ENCODE assay signal across 8 cellular contexts in the genomic region with DNA sequence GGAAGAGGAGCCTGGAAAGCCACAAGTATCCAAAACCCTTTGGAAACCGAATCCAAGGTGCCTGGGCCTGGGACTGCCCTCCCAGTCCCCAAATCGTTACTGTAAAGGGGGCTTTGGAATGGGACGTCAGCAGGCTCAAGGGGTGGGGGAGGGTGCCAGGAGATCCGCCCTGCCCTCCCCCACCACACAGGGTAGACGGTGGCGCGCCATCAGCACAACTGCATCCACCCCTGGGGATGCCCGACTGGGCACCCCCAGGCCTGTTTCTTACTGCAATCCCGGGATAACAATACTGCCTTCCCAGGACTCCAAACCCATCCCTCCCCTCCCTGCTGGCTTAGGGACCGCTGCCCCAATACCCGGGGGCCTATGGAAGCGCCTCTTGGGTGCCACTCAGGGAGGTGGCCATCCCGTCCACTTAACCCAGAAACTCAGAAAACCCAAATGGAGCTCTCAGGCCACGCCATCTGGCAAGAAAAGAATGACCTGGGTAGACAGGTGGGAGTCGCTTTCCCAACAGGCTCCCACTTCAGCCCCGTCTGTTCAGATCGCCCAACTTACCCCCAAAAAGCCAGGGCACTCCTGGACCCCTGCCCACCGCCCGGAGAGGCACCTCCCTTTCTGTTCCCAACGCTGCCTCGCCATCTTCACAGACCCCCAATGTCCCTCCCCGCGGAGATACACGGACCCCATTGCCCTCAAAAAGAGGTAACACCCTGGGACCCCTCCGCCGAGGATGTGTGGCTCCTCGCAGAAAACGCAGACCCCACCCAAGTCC. TPM values are rescaled to one million over a fixed set of nuclear protein-coding genes. Genes with fewer than 3 reads are reported as not detected.
DNase-seq lines count a peak whose midpoint lies in the region; ATAC-seq and TF ChIP-seq lines count a peak whose summit lies in the region.

No MANE protein-coding gene starts in this region.

- WGBS in iPS DF 6.9 (ENCODE audit: insufficient coverage, insufficient read length), result no CpG with 5 or more reads among the region's 28 CpGs
- WGBS in lower leg skin, 2 donors, result 49 to 55% methylated on average over 28 of the region's 28 CpGs

- H3K27ac ChIP-seq in iPS DF 6.9 (ENCODE audit: low read length) (no peak overlapping the region), subcutaneous abdominal adipose tissue (ENCODE audit: low read depth, low read length) (no peak overlapping the region)

- ATAC-seq in activated CD8-positive, alpha-beta memory T cell treated with anti-CD3 and anti-CD28 coated beads, Interleukin-2, amount 10 ng/mL, durations not matched to agents 7 days and 5 days, result no peak
- no peak for ATAC-seq in GM19351 (IDR thresholded peaks at IDR 0.05; ENCODE audit: unreplicated experiment)

- TF ChIP-seq CTCF in lower leg skin (IDR thresholded peaks at IDR 0.05), result no peak

- TF ChIP-seq POLR2A in lower leg skin (IDR thresholded peaks at IDR 0.05), result no peak

- H3K9me3 Mint-ChIP-seq in activated CD8-positive, alpha-beta memory T cell treated with anti-CD3 and anti-CD28 coated beads, Interleukin-2, amount 10 ng/mL, durations not matched to agents 7 days and 5 days (ENCODE audit: low read depth), result no peaks in the 10 kb centered on the region
- H3K9me3 Mint-ChIP-seq in activated CD4-positive, alpha-beta memory T cell treated with anti-CD3 and anti-CD28 coated beads, Interleukin-2, amount 10 ng/mL, durations not matched to agents 7 days and 5 days, result no peaks in the 10 kb centered on the region

- peaks cover 37% of the 10 kb centered on the region for H3K4me1 Mint-ChIP-seq in activated CD8-positive, alpha-beta memory T cell treated with anti-CD3 and anti-CD28 coated beads, Interleukin-2, amount 10 ng/mL, durations not matched to agents 7 days and 5 days
- H3K4me1 Mint-ChIP-seq in activated CD4-positive, alpha-beta memory T cell treated with anti-CD3 and anti-CD28 coated beads, Interleukin-2, amount 10 ng/mL, durations not matched to agents 7 days and 5 days, result peaks cover 46% of the 10 kb centered on the region

- H3K36me3 ChIP-seq in iPS DF 6.9 (ENCODE audit: control insufficient read depth, insufficient read depth, low read length) (no peaks in the 10 kb centered on the region; the same call in 1 of the 2 replicates), subcutaneous abdominal adipose tissue (ENCODE audit: control insufficient read depth in 5 of 5, insufficient read depth in 5 of 5, low read length in 5 of 5) (no peaks in the 10 kb centered on the region)

- H3K4me3 ChIP-seq in iPS DF 6.9 (ENCODE audit: low read length) (peak overlapping the region; percentile 95; the same call in 1 of the 2 replicates), subcutaneous abdominal adipose tissue (ENCODE audit: low read depth in 1 of 5, low read length in 5 of 5) (peak overlapping the region in 3 of 5 donors; percentile 55 to 75 (median 68)), lower leg skin (ENCODE audit: low read depth, poor library complexity, severe bottlenecking) (no peak overlapping the region)

- H3K9ac ChIP-seq in subcutaneous abdominal adipose tissue (ENCODE audit: low read length in 5 of 5), result peak overlapping the region in 1 of 5 donors; percentile 64

- intact Hi-C loops in lower leg skin (cut with DNase I; ENCODE audit: low total_unique reads), result no loop called here

- CTCF ChIA-PET in activated CD8-positive, alpha-beta memory T cell treated with anti-CD3 and anti-CD28 coated beads, Interleukin-2, amount 10 ng/mL, durations not matched to agents 7 days and 5 days (lab: Charles Lee), result no interaction called here
- CTCF ChIA-PET in activated CD4-positive, alpha-beta memory T cell treated with anti-CD3 and anti-CD28 coated beads, Interleukin-2, amount 10 ng/mL, durations not matched to agents 7 days and 5 days (lab: Charles Lee), result no interaction called here

- H3K4me1 ChIP-seq in iPS DF 6.9 (ENCODE audit: control insufficient read depth, insufficient read depth, low read length) (peaks cover 31% of the 10 kb centered on the region), subcutaneous abdominal adipose tissue (ENCODE audit: control insufficient read depth in 5 of 5, insufficient read depth in 5 of 5, low read length in 5 of 5) (peaks cover 0 to 75% (median 62%) of the 10 kb centered on the region in 5 donors)

- H3K4me3 Mint-ChIP-seq in activated CD8-positive, alpha-beta memory T cell treated with anti-CD3 and anti-CD28 coated beads, Interleukin-2, amount 10 ng/mL, durations not matched to agents 7 days and 5 days, result peak overlapping the region; percentile 85
- H3K4me3 Mint-ChIP-seq in activated CD4-positive, alpha-beta memory T cell treated with anti-CD3 and anti-CD28 coated beads, Interleukin-2, amount 10 ng/mL, durations not matched to agents 7 days and 5 days, result peak overlapping the region; percentile 93

- no peaks in the 10 kb centered on the region for H3K36me3 Mint-ChIP-seq in activated CD8-positive, alpha-beta memory T cell treated with anti-CD3 and anti-CD28 coated beads, Interleukin-2, amount 10 ng/mL, durations not matched to agents 7 days and 5 days
- H3K36me3 Mint-ChIP-seq in activated CD4-positive, alpha-beta memory T cell treated with anti-CD3 and anti-CD28 coated beads, Interleukin-2, amount 10 ng/mL, durations not matched to agents 7 days and 5 days (ENCODE audit: low read depth), result peaks cover 2% of the 10 kb centered on the region

- H3K27me3 ChIP-seq in iPS DF 6.9 (ENCODE audit: control insufficient read depth, insufficient read depth, low read length), result no peaks in the 10 kb centered on the region
- peaks cover 0 to 16% (median 5%) of the 10 kb centered on the region in 5 donors for H3K27me3 ChIP-seq in subcutaneous abdominal adipose tissue (ENCODE audit: control insufficient read depth in 5 of 5, insufficient read depth in 4 of 5, low read length in 5 of 5)

- H3K9me3 ChIP-seq in iPS DF 6.9 (ENCODE audit: control insufficient read depth, insufficient read depth, low read length), result no peaks in the 10 kb centered on the region
- H3K9me3 ChIP-seq in subcutaneous abdominal adipose tissue (ENCODE audit: control insufficient read depth in 5 of 5, low read length in 5 of 5), result no peaks in the 10 kb centered on the region

- no peaks in the 10 kb centered on the region for H3K27me3 Mint-ChIP-seq in activated CD8-positive, alpha-beta memory T cell treated with anti-CD3 and anti-CD28 coated beads, Interleukin-2, amount 10 ng/mL, durations not matched to agents 7 days and 5 days
- H3K27me3 Mint-ChIP-seq in activated CD4-positive, alpha-beta memory T cell treated with anti-CD3 and anti-CD28 coated beads, Interleukin-2, amount 10 ng/mL, durations not matched to agents 7 days and 5 days, result no peaks in the 10 kb centered on the region

- POLR2A ChIA-PET in activated CD4-positive, alpha-beta memory T cell treated with anti-CD3 and anti-CD28 coated beads, Interleukin-2, amount 10 ng/mL, durations not matched to agents 7 days and 5 days (lab: Charles Lee), result interaction anchor here (1.1 to 1.3 kb wide), 2 partner anchors 14 to 23 kb away, joined by 4 read pairs; no protein-coding TSS in a partner anchor

- no peak overlapping the region for H3K27ac Mint-ChIP-seq in activated CD8-positive, alpha-beta memory T cell treated with anti-CD3 and anti-CD28 coated beads, Interleukin-2, amount 10 ng/mL, durations not matched to agents 7 days and 5 days
- peak overlapping the region; percentile 21 for H3K27ac Mint-ChIP-seq in activated CD4-positive, alpha-beta memory T cell treated with anti-CD3 and anti-CD28 coated beads, Interleukin-2, amount 10 ng/mL, durations not matched to agents 7 days and 5 days

- DNase-seq in activated CD8-positive, alpha-beta memory T cell treated with anti-CD3 and anti-CD28 coated beads, Interleukin-2, amount 10 ng/mL, durations not matched to agents 7 days and 5 days, result no peak
- no peak for DNase-seq in activated CD8-positive, alpha-beta memory T cell treated with anti-CD3 and anti-CD28 coated beads for 24 hours
- no peak for DNase-seq in activated CD4-positive, alpha-beta memory T cell treated with anti-CD3 and anti-CD28 coated beads, Interleukin-2, amount 10 ng/mL, durations not matched to agents 7 days and 5 days
- DNase-seq in iPS DF 6.9 (ENCODE audit: low read depth, low spot score) (no peak), amniotic stem cell (lab: John Stamatoyannopoulos, UW) (no peak), lower leg skin (ENCODE audit: low spot score in 2 of 2) (no peak)

RNA-seq across cellular contexts. Expression of a gene that starts 2.4 kb away (rescaled TPM):
- total RNA-seq in activated CD8-positive, alpha-beta memory T cell treated with anti-CD3 and anti-CD28 coated beads, Interleukin-2, amount 10 ng/mL, durations not matched to agents 7 days and 5 days, result 10 to 100 TPM; 22.6 to 28.1 TPM
- total RNA-seq in activated CD4-positive, alpha-beta memory T cell treated with anti-CD3 and anti-CD28 coated beads, Interleukin-2, amount 10 ng/mL, durations not matched to agents 7 days and 5 days, result 10 to 100 TPM; 24.6 to 25.7 TPM
- total RNA-seq in lower leg skin, result 10 to 100 TPM in 3 of 4 donors, 1 to 10 TPM in 1; 9.0 to 16.2 (median 13.5) TPM

RNA-seq across cellular contexts. Expression of a gene that starts 12.7 kb away (rescaled TPM):
- 10 to 100 TPM; 58.4 to 68.4 TPM for total RNA-seq in activated CD8-positive, alpha-beta memory T cell treated with anti-CD3 and anti-CD28 coated beads, Interleukin-2, amount 10 ng/mL, durations not matched to agents 7 days and 5 days
- 10 to 100 TPM; 46.5 to 47.5 TPM for total RNA-seq in activated CD4-positive, alpha-beta memory T cell treated with anti-CD3 and anti-CD28 coated beads, Interleukin-2, amount 10 ng/mL, durations not matched to agents 7 days and 5 days
- 10 to 100 TPM; 32.9 to 51.1 (median 41.2) TPM for total RNA-seq in lower leg skin

RNA-seq across cellular contexts. Expression of a gene that starts 24.3 kb away (rescaled TPM):
- 100 to 1,000 TPM; 156 to 189 TPM for total RNA-seq in activated CD8-positive, alpha-beta memory T cell treated with anti-CD3 and anti-CD28 coated beads, Interleukin-2, amount 10 ng/mL, durations not matched to agents 7 days and 5 days
- 100 to 1,000 TPM; 255 to 259 TPM for total RNA-seq in activated CD4-positive, alpha-beta memory T cell treated with anti-CD3 and anti-CD28 coated beads, Interleukin-2, amount 10 ng/mL, durations not matched to agents 7 days and 5 days
- total RNA-seq in lower leg skin, result 100 to 1,000 TPM; 154 to 201 (median 186) TPM

RNA-seq across cellular contexts. Expression of a gene that starts 44.2 kb away (rescaled TPM):
- total RNA-seq in activated CD8-positive, alpha-beta memory T cell treated with anti-CD3 and anti-CD28 coated beads, Interleukin-2, amount 10 ng/mL, durations not matched to agents 7 days and 5 days, result 10 to 100 TPM in 1 of 2 experiments, 1 to 10 TPM in 1; 9.3 to 11.4 TPM
- total RNA-seq in activated CD4-positive, alpha-beta memory T cell treated with anti-CD3 and anti-CD28 coated beads, Interleukin-2, amount 10 ng/mL, durations not matched to agents 7 days and 5 days, result 10 to 100 TPM; 13.3 to 15.5 TPM
- total RNA-seq in lower leg skin, result 10 to 100 TPM; 20.1 to 27.3 (median 25.7) TPM

RNA-seq across cellular contexts. Expression of a gene that starts 44.2 kb away (rescaled TPM):
- 10 to 100 TPM; 32.9 to 34.8 TPM for total RNA-seq in activated CD8-positive, alpha-beta memory T cell treated with anti-CD3 and anti-CD28 coated beads, Interleukin-2, amount 10 ng/mL, durations not matched to agents 7 days and 5 days
- total RNA-seq in activated CD4-positive, alpha-beta memory T cell treated with anti-CD3 and anti-CD28 coated beads, Interleukin-2, amount 10 ng/mL, durations not matched to agents 7 days and 5 days, result 10 to 100 TPM; 36.5 to 39.7 TPM
- total RNA-seq in lower leg skin, result 100 to 1,000 TPM; 108 to 119 (median 113) TPM
